14 cellular contexts compared by ENCODE assay signal in the genomic region with DNA sequence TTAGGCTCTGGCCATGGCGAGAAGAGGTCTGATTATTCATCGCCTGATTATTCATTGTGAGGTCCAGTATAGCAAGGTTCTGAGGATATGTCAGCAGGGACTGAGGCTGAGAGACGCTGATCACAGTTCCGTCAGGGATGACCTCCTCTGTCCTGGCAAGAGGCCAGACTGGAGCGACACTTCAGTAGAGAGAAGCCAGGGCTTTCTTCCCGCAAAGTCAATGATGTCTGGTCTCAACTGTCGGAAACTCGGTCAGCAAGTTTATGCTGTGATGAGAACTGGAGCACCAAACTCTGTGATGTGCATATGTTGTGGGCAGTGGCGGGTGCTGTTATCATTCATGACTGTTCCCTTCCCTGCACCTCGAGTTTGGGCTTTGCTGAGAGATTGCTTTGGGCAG. TPM values are rescaled to one million over a fixed set of nuclear protein-coding genes. Genes with fewer than 3 reads are reported as not detected.
DNase-seq lines count a peak whose midpoint lies in the region; ATAC-seq and TF ChIP-seq lines count a peak whose summit lies in the region.
"Had no signal": no experiment of that assay in that cellular context is flagged by ENCODE, and none has a peak within 500 bp of the region (broad histone marks: within the 10 kb centered on the region; RNA-seq: fewer than 3 reads in every experiment).

No MANE protein-coding gene starts in this region.

- H3K9me3 ChIP-seq in breast epithelium (no peaks in the 10 kb centered on the region), body of pancreas (no peaks in the 10 kb centered on the region), WERI-Rb-1 (ENCODE audit: severe bottlenecking) (no peaks in the 10 kb centered on the region)
- H3K9me3 ChIP-seq: Peyer's patch had no signal

- peaks cover 36% of the 10 kb centered on the region for H3K4me1 Mint-ChIP-seq in MCF 10A (ENCODE audit: insufficient read depth, unreplicated experiment)
- peaks cover 50% of the 10 kb centered on the region for H3K4me1 Mint-ChIP-seq in stimulated activated memory B cell treated with anti-CD40 and anti-IgM and Interleukin-4, amounts not matched to agents 10 μg/mL and 1 μg/mL and 100 μg/mL, for 72 hours

- BruUV-seq in MCF 10A (replicated peaks; lab: Mats Ljungman, UMichigan), result no TSS peak

- no peaks in the 10 kb centered on the region for H3K27me3 ChIP-seq in breast epithelium
- H3K27me3 ChIP-seq in body of pancreas, result no peaks in the 10 kb centered on the region
- no peaks in the 10 kb centered on the region for H3K27me3 ChIP-seq in WERI-Rb-1 (ENCODE audit: insufficient read depth, low read depth, severe bottlenecking)
- H3K27me3 ChIP-seq: hepatocyte, Peyer's patch had no signal

- DNase-seq in MCF 10A (ENCODE audit: unreplicated experiment) (no peak), breast epithelium (ENCODE audit: low spot score in 2 of 2) (no peak), NCI-H345 treated with DMSO at 0.1 percent for 48 hours (lab: John Stamatoyannopoulos, UW; ENCODE audit: unreplicated experiment) (peak; percentile 27), posterior vena cava (ENCODE audit: low spot score) (no peak), body of pancreas (no peak), WERI-Rb-1 (no peak)
- DNase-seq: effector CD8-positive, alpha-beta T cell; NCI-H1105 treated with DMSO at 0.1 percent for 48 hours; Peyer's patch had no signal

- no peak for ATAC-seq in stimulated activated memory B cell treated with anti-CD40 and anti-IgM and Interleukin-4, amounts not matched to agents 10 μg/mL and 1 μg/mL and 100 μg/mL, for 72 hours
- no peak for ATAC-seq in body of pancreas
- ATAC-seq: activated naive CD4-positive, alpha-beta T cell treated with anti-CD3 and anti-CD28 coated beads, Interleukin-2, amount 50 U/mL, for 72 hours had no signal

- H3K27me3 Mint-ChIP-seq in MCF 10A (ENCODE audit: insufficient read depth, unreplicated experiment), result no peaks in the 10 kb centered on the region
- H3K27me3 Mint-ChIP-seq in stimulated activated memory B cell treated with anti-CD40 and anti-IgM and Interleukin-4, amounts not matched to agents 10 μg/mL and 1 μg/mL and 100 μg/mL, for 72 hours, result no peaks in the 10 kb centered on the region
- H3K27me3 Mint-ChIP-seq: B cell had no signal

- H3K36me3 ChIP-seq in breast epithelium (no peaks in the 10 kb centered on the region), body of pancreas (replicated peaks in 1 of 2; ENCODE audit: insufficient read depth in 1 of 2, low read depth in 2 of 2) (no peaks in the 10 kb centered on the region), WERI-Rb-1 (no peaks in the 10 kb centered on the region)
- H3K36me3 ChIP-seq: Peyer's patch had no signal

- CTCF ChIA-PET in MCF 10A (lab: Yijun Ruan, JAX), result no interaction called here

- H3K4me3 ChIP-seq in breast epithelium (no peak overlapping the region), body of pancreas (no peak overlapping the region), WERI-Rb-1 (ENCODE audit: low read depth, low read length) (no peak overlapping the region)
- H3K4me3 ChIP-seq: hepatocyte, Peyer's patch had no signal

- intact Hi-C loops in MCF 10A (cut with micrococcal nuclease), result loop anchor here (5.0 to 10.0 kb wide), 2 partner anchors 148 to 699 kb away; no protein-coding TSS in a partner anchor
- intact Hi-C loops in breast epithelium (cut with DNase I; ENCODE audit: low total_unique reads), result no loop called here
- intact Hi-C loops in posterior vena cava (cut with DNase I), result no loop called here
- intact Hi-C loops in body of pancreas (cut with DNase I), result no loop called here

- TF ChIP-seq POLR2A in breast epithelium (IDR thresholded peaks at IDR 0.05) (no peak), body of pancreas (IDR thresholded peaks at IDR 0.05) (no peak)

- POLR2A ChIA-PET in MCF 10A (lab: Yijun Ruan, JAX), result interaction anchor here (0.7 to 1.0 kb wide), 3 partner anchors 52 to 434 kb away, joined by 3 to 4 read pairs (median 3); no protein-coding TSS in a partner anchor

- H3K4me3 Mint-ChIP-seq in MCF 10A (ENCODE audit: unreplicated experiment), result no peak overlapping the region
- no peak overlapping the region for H3K4me3 Mint-ChIP-seq in stimulated activated memory B cell treated with anti-CD40 and anti-IgM and Interleukin-4, amounts not matched to agents 10 μg/mL and 1 μg/mL and 100 μg/mL, for 72 hours
- H3K4me3 Mint-ChIP-seq: B cell had no signal

- TF ChIP-seq CTCF in MCF 10A (IDR thresholded peaks at IDR 0.05; ENCODE audit: unreplicated experiment), result no peak
- no peak for TF ChIP-seq CTCF in breast epithelium (IDR thresholded peaks at IDR 0.05)
- TF ChIP-seq CTCF in body of pancreas (IDR thresholded peaks at IDR 0.05), result no peak
- no peak for TF ChIP-seq CTCF in WERI-Rb-1 (IDR thresholded peaks at IDR 0.05; ENCODE audit: low read depth, low read length)

- no peaks in the 10 kb centered on the region for H3K9me3 Mint-ChIP-seq in MCF 10A (ENCODE audit: unreplicated experiment)
- H3K9me3 Mint-ChIP-seq in stimulated activated memory B cell treated with anti-CD40 and anti-IgM and Interleukin-4, amounts not matched to agents 10 μg/mL and 1 μg/mL and 100 μg/mL, for 72 hours, result no peaks in the 10 kb centered on the region
- H3K9me3 Mint-ChIP-seq: activated naive CD4-positive, alpha-beta T cell treated with anti-CD3 and anti-CD28 coated beads, Interleukin-2, amount 50 U/mL, for 72 hours had no signal

- H3K36me3 Mint-ChIP-seq in MCF 10A (ENCODE audit: insufficient read depth, unreplicated experiment), result peaks cover 6% of the 10 kb centered on the region
- no peaks in the 10 kb centered on the region for H3K36me3 Mint-ChIP-seq in stimulated activated memory B cell treated with anti-CD40 and anti-IgM and Interleukin-4, amounts not matched to agents 10 μg/mL and 1 μg/mL and 100 μg/mL, for 72 hours

- 35 to 60% methylated on average over 4 to 10 of the region's 10 CpGs for WGBS in body of pancreas, 2 donors

- H3K27ac ChIP-seq in breast epithelium (peak overlapping the region in 1 of 2 donors; percentile 43), cingulate gyrus (ENCODE audit: low read depth, low read length) (peak overlapping the region; percentile 5), body of pancreas (no peak overlapping the region), WERI-Rb-1 (no peak overlapping the region)
- H3K27ac ChIP-seq: Peyer's patch had no signal

- H3K4me1 ChIP-seq in breast epithelium (no peaks in the 10 kb centered on the region), body of pancreas (no peaks in the 10 kb centered on the region)

- peak overlapping the region; percentile 100 for H3K27ac Mint-ChIP-seq in MCF 10A (ENCODE audit: low read depth, unreplicated experiment)
- peak overlapping the region; percentile 88 for H3K27ac Mint-ChIP-seq in stimulated activated memory B cell treated with anti-CD40 and anti-IgM and Interleukin-4, amounts not matched to agents 10 μg/mL and 1 μg/mL and 100 μg/mL, for 72 hours
- H3K27ac Mint-ChIP-seq: B cell had no signal

RNA-seq across cellular contexts. Expression of gene GNA12, which starts 29.0 kb away (rescaled TPM):
- total RNA-seq in MCF 10A (2022) (36.2 and 38.6 TPM in 2 replicates), breast epithelium (10 to 100 TPM; 11.3 to 31.4 (median 24.9) TPM), posterior vena cava (10 to 100 TPM; 59.8 to 65.8 TPM), body of pancreas (10 to 100 TPM; 12.2 to 17.5 TPM)
